In genomic region chr11:34151916-34152845, GRCh38 we compare ENCODE assay signal across 1 cellular context.
TF ChIP-seq lines count a peak whose summit lies in the region.

No MANE protein-coding gene starts in this region.

TF ChIP-seq in IMR-90, 13 proteins besides CTCF, POLR2A, EP300 and RAD21:
- TF ChIP-seq MAFK (IDR thresholded peaks at IDR 0.05; ENCODE audit: low read depth, low read length), result no peak
- TF ChIP-seq USF2 (IDR thresholded peaks at IDR 0.05; ENCODE audit: low read depth, low read length), result no peak
- TF ChIP-seq BHLHE40 (IDR thresholded peaks at IDR 0.05; ENCODE audit: low read depth, low read length), result no peak
- TF ChIP-seq CHD1 (IDR thresholded peaks at IDR 0.05; ENCODE audit: low read depth, low read length), result no peak
- TF ChIP-seq NFE2L2 (IDR thresholded peaks at IDR 0.05; ENCODE audit: low read depth, low read length), result no peak
- TF ChIP-seq FOS (IDR thresholded peaks at IDR 0.05; ENCODE audit: low read depth, low read length), result no peak
- no peak for TF ChIP-seq RFX5 (IDR thresholded peaks at IDR 0.05; ENCODE audit: low read depth, low read length)
- no peak for TF ChIP-seq CEBPB (IDR thresholded peaks at IDR 0.05; ENCODE audit: low read depth, low read length)
- no peak for TF ChIP-seq ELK1 (IDR thresholded peaks at IDR 0.05; ENCODE audit: borderline replicate concordance, low read depth, low read length)
- no peak for TF ChIP-seq SMC3 (IDR thresholded peaks at IDR 0.05; ENCODE audit: low read depth, low read length)
- no peak for TF ChIP-seq RCOR1 (IDR thresholded peaks at IDR 0.05; ENCODE audit: insufficient replicate concordance, low read length)
- no peak for TF ChIP-seq MXI1 (IDR thresholded peaks at IDR 0.05; ENCODE audit: borderline replicate concordance, low read depth, low read length)
